ENCODE assay signal across 20 cellular contexts in genomic region chr1:4178501-4178900, GRCh38.
"Had no signal": no experiment of that assay in that cellular context is flagged by ENCODE, and none has a peak within 500 bp of the region (broad histone marks: within the 10 kb centered on the region; RNA-seq: fewer than 3 reads in every experiment).

No MANE protein-coding gene starts in this region.

- H3K27ac Mint-ChIP-seq: activated B cell treated with CpG ODN at 0.5 μM for 24 hours; activated CD4-positive, alpha-beta T cell treated with anti-CD3 and anti-CD28 coated beads for 36 hours; activated naive CD8-positive, alpha-beta T cell; activated T-helper 2 cell treated with anti-CD3 and anti-CD28 coated beads, Interferon-gamma antibody, Interleukin-2, Interleukin-4, amounts not matched to agents 10 μg/mL and 5 μg/mL and 100 μg/mL, durations not matched to agents 14 hours and 24 hours and 36 hours; progenitor cell of endocrine pancreas; stimulated activated naive CD8-positive, alpha-beta T cell treated with anti-CD3 and anti-CD28 coated beads, Interleukin-15, Interleukin-2, amounts not matched to agents 100 ng/mL and 50 ng/mL, for 24 hours; T-helper 1 cell treated with Interleukin-12 subunit alpha and Interleukin-12 subunit beta and Interleukin-4 antibody, amounts not matched to agents 30 μg/mL and 1 μg/mL, for 36 hours had no signal

- H3K36me3 Mint-ChIP-seq: activated naive CD8-positive, alpha-beta T cell; naive thymus-derived CD4-positive, alpha-beta T cell had no signal

- DNase-seq: activated B cell treated with CpG ODN at 0.5 μM for 24 hours; activated CD4-positive, alpha-beta T cell treated with anti-CD3 and anti-CD28 coated beads for 36 hours; activated CD4-positive, alpha-beta T cell treated with anti-CD3 and anti-CD28 coated beads, Interleukin-2, amount 50 U/mL, for 48 hours; activated naive CD4-positive, alpha-beta T cell; activated T-cell treated with anti-CD3 and anti-CD28 coated beads, Interleukin-2, amount 50 U/mL, for 1 hour; brain microvascular endothelial cell; central memory CD4-positive, alpha-beta T cell; effector memory CD4-positive, alpha-beta T cell; heart left ventricle; lower lobe of right lung; naive thymus-derived CD4-positive, alpha-beta T cell; substantia nigra; thyroid gland had no signal

- H3K27me3 Mint-ChIP-seq: activated B cell treated with CpG ODN at 0.5 μM for 24 hours; activated naive CD8-positive, alpha-beta T cell had no signal

- ATAC-seq: activated CD4-positive, alpha-beta T cell treated with anti-CD3 and anti-CD28 coated beads for 36 hours; gastroesophageal sphincter; heart left ventricle; lower lobe of right lung; naive thymus-derived CD4-positive, alpha-beta T cell had no signal

- H3K4me3 Mint-ChIP-seq: activated B cell treated with CpG ODN at 0.5 μM for 24 hours; activated CD4-positive, alpha-beta T cell treated with anti-CD3 and anti-CD28 coated beads for 36 hours; activated naive CD8-positive, alpha-beta T cell; naive thymus-derived CD4-positive, alpha-beta T cell; neural crest cell; stimulated activated naive CD8-positive, alpha-beta T cell treated with anti-CD3 and anti-CD28 coated beads, Interleukin-15, Interleukin-2, amounts not matched to agents 100 ng/mL and 50 ng/mL, for 24 hours; T-helper 1 cell treated with Interleukin-12 subunit alpha and Interleukin-12 subunit beta and Interleukin-4 antibody, amounts not matched to agents 30 μg/mL and 1 μg/mL, for 36 hours had no signal

- H3K4me1 Mint-ChIP-seq: activated B cell treated with CpG ODN at 0.5 μM for 24 hours; activated CD4-positive, alpha-beta T cell treated with anti-CD3 and anti-CD28 coated beads for 36 hours; neural crest cell had no signal

- H3K9me3 Mint-ChIP-seq: activated B cell treated with CpG ODN at 0.5 μM for 24 hours; activated T-helper 2 cell treated with anti-CD3 and anti-CD28 coated beads, Interferon-gamma antibody, Interleukin-2, Interleukin-4, amounts not matched to agents 10 μg/mL and 5 μg/mL and 100 μg/mL, durations not matched to agents 14 hours and 24 hours and 36 hours; neural crest cell; stimulated activated naive CD8-positive, alpha-beta T cell treated with anti-CD3 and anti-CD28 coated beads, Interleukin-15, Interleukin-2, amounts not matched to agents 100 ng/mL and 50 ng/mL, for 24 hours; T-helper 1 cell treated with Interleukin-12 subunit alpha and Interleukin-12 subunit beta and Interleukin-4 antibody, amounts not matched to agents 30 μg/mL and 1 μg/mL, for 36 hours had no signal
